In the genomic region with DNA sequence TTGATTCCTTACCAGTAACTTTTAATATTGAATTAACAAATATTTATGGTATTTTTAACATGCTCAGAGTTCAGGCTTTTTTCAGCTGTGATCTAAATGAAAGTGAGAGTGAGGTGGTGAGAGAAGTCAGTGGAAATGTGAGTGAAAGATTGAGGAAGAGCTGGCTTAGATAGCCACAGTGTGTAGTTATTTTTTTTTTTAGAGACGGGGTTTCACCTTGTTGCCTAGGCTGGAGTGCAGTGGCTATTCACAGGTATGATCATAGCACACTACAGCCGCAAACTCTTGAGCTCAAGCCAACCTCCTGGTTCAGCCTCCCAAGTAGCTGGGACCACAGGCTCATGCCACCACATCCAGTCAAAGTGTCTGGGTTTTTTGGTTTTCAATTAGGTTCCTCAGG, we compare ENCODE assay signal across 13 cellular contexts. TPM values are rescaled to one million over a fixed set of nuclear protein-coding genes. Genes with fewer than 3 reads are reported as not detected.
DNase-seq lines count a peak whose midpoint lies in the region; ATAC-seq and TF ChIP-seq lines count a peak whose summit lies in the region.
"Had no signal": no experiment of that assay in that cellular context is flagged by ENCODE, and none has a peak within 500 bp of the region (broad histone marks: within the 10 kb centered on the region; RNA-seq: fewer than 3 reads in every experiment).

No MANE protein-coding gene starts in this region.

- H3K9me3 Mint-ChIP-seq in type B pancreatic cell: peaks cover 4% of the 10 kb centered on the region

- H3K27ac ChIP-seq in left ventricle myocardium inferior (replicated peaks): no peak overlapping the region
- H3K27ac ChIP-seq in SJCRH30: no peak overlapping the region

- H3K4me3 ChIP-seq in left ventricle myocardium inferior (no peak overlapping the region), SJCRH30 (no peak overlapping the region)

- peaks cover 22% of the 10 kb centered on the region for H3K4me1 Mint-ChIP-seq in type B pancreatic cell (ENCODE audit: unreplicated experiment)

- no peaks in the 10 kb centered on the region for H3K9me3 ChIP-seq in left ventricle myocardium inferior (replicated peaks)
- H3K9me3 ChIP-seq in SJCRH30 (replicated peaks): no peaks in the 10 kb centered on the region

- no peak for TF ChIP-seq CTCF in left ventricle myocardium inferior (IDR thresholded peaks at IDR 0.05; ENCODE audit: borderline replicate concordance)
- TF ChIP-seq CTCF in type B pancreatic cell (conservative IDR thresholded peaks at IDR 0.05): no peak

- intact Hi-C loops in Right ventricle myocardium superior (cut with DNase I): no loop called here
- intact Hi-C loops in left ventricle myocardium inferior (cut with micrococcal nuclease): no loop called here

- H3K36me3 ChIP-seq in left ventricle myocardium inferior (no peaks in the 10 kb centered on the region), SJCRH30 (peaks cover 23% of the 10 kb centered on the region)

- H3K27me3 ChIP-seq in left ventricle myocardium inferior (ENCODE audit: low read depth) (no peaks in the 10 kb centered on the region), SJCRH30 (no peaks in the 10 kb centered on the region)

- H3K36me3 Mint-ChIP-seq in type B pancreatic cell: peaks cover 13% of the 10 kb centered on the region

- H3K27me3 Mint-ChIP-seq in type B pancreatic cell: no peaks in the 10 kb centered on the region

- H3K4me1 ChIP-seq in left ventricle myocardium inferior: peaks cover 85% of the 10 kb centered on the region
- H3K4me1 ChIP-seq in SJCRH30: no peaks in the 10 kb centered on the region; the same call in 1 of the 2 replicates

- DNase-seq in Right ventricle myocardium superior (no peak), left ventricle myocardium inferior (no peak), type B pancreatic cell (ENCODE audit: extremely low spot score, unreplicated experiment) (no peak), SKM-1 treated with dmso at 0.1 percent for 144 hours (lab: John Stamatoyannopoulos, UW; ENCODE audit: unreplicated experiment) (no peak), SJCRH30 (no peak)
- no peak for DNase-seq in activated CD4-positive, CD25-positive, alpha-beta regulatory T cell (lab: John Stamatoyannopoulos, UW)
- DNase-seq: anterior cingulate cortex; effector CD4-positive, alpha-beta T cell; NCI-H1092 treated with DMSO at 0.1 percent for 48 hours; stimulated activated naive CD4-positive, alpha-beta T cell treated with Interleukin-2 at 50 U/mL for 16 hours had no signal

- ATAC-seq in Right ventricle myocardium superior (ENCODE audit: poor library complexity) (peak; percentile 24), HG02623 (IDR thresholded peaks at IDR 0.05; ENCODE audit: unreplicated experiment) (peak; percentile 48), HG03558 (IDR thresholded peaks at IDR 0.05; ENCODE audit: extremely low read depth, unreplicated experiment) (peak; percentile 58)
- ATAC-seq: SK-N-SH treated with all-trans-retinoic acid at 6 μM for 48 hours had no signal

- peak overlapping the region; percentile 82 for H3K27ac Mint-ChIP-seq in type B pancreatic cell

- H3K4me3 Mint-ChIP-seq in type B pancreatic cell: no peak overlapping the region

RNA-seq across cellular contexts. Expression of a gene that starts 10.9 kb away (rescaled TPM):
- total RNA-seq in Right ventricle myocardium superior: 106 TPM
- total RNA-seq in left ventricle myocardium inferior: 116 TPM
- total RNA-seq in type B pancreatic cell (ENCODE audit: low replicate concordance): 61.8 and 110 TPM in 2 replicates
- 145 and 160 TPM in 2 replicates for total RNA-seq in SJCRH30 (2014; rRNA removed; shearing (Covaris generic))
